ENCODE assay signal across 1 cellular context in genomic region chr4:17765514-17766286, GRCh38.
TF ChIP-seq lines count a peak whose summit lies in the region.

No MANE protein-coding gene starts in this region.

TF ChIP-seq in K562, 482 proteins besides CTCF, POLR2A, EP300 and RAD21:
- TF ChIP-seq FOS (IDR thresholded peaks at IDR 0.05; ENCODE audit: extremely low read depth, insufficient read length), result no peak
- TF ChIP-seq NFYB (IDR thresholded peaks at IDR 0.05; ENCODE audit: extremely low read depth, insufficient read length), result peak; percentile 83
